Comparison of ENCODE assay signal across 15 cellular contexts in genomic region chr5:113427871-113428574, GRCh38. TPM values are rescaled to one million over a fixed set of nuclear protein-coding genes. Genes with fewer than 3 reads are reported as not detected.
"Had no signal": no experiment of that assay in that cellular context is flagged by ENCODE, and none has a peak within 500 bp of the region (broad histone marks: within the 10 kb centered on the region; RNA-seq: fewer than 3 reads in every experiment).

No MANE protein-coding gene starts in this region.

- H3K27me3 ChIP-seq: dorsolateral prefrontal cortex, gastroesophageal sphincter, testis had no signal

- H3K4me1 ChIP-seq: gastroesophageal sphincter, testis had no signal

- H3K4me3 ChIP-seq: dorsolateral prefrontal cortex, gastroesophageal sphincter, testis had no signal

- H3K36me3 ChIP-seq: gastroesophageal sphincter had no signal

- H3K27ac ChIP-seq: dorsolateral prefrontal cortex, gastroesophageal sphincter, testis had no signal

- ATAC-seq: activated T-cell treated with anti-CD3 and anti-CD28 coated beads, Interleukin-2, amount 50 U/mL, for 4 hours; gastroesophageal sphincter; left ventricle myocardium superior; T-helper 17 cell had no signal

- DNase-seq: activated effector memory CD4-positive, alpha-beta T cell treated with anti-CD3 and anti-CD28 coated beads, Interleukin-2, amount 50 U/mL, for 16 hours; activated naive CD8-positive, alpha-beta T cell treated with anti-CD3 and anti-CD28 coated beads, Interleukin-2, amount 10 ng/mL, durations not matched to agents 7 days and 5 days; activated T-cell treated with anti-CD3 and anti-CD28 coated beads, Interleukin-2, amount 50 U/mL, for 4 hours; anterior cingulate cortex; dorsolateral prefrontal cortex; kidney; left ventricle myocardium superior; mesendoderm; stimulated activated CD4-positive, alpha-beta T cell treated with anti-CD3 and anti-CD28 coated beads, Interleukin-15, amount 100 ng/mL, for 24 hours; stimulated activated CD4-positive, alpha-beta T cell treated with anti-CD3 and anti-CD28 coated beads, Interleukin-4, amount 100 ng/mL, for 24 hours; T-helper 17 cell; testis had no signal

- H3K9me3 ChIP-seq: gastroesophageal sphincter, testis had no signal

RNA-seq across cellular contexts. Expression of gene TSSK1B, which starts 6.8 kb away (rescaled TPM):
- total RNA-seq: activated naive CD8-positive, alpha-beta T cell treated with anti-CD3 and anti-CD28 coated beads, Interleukin-2, amount 10 ng/mL, durations not matched to agents 7 days and 5 days; activated T-cell treated with anti-CD3 and anti-CD28 coated beads, Interleukin-2, amount 50 U/mL, for 4 hours; left ventricle myocardium superior; skeletal muscle tissue; T-helper 17 cell had no signal
- polyA plus RNA-seq: neural cell had no signal
